Comparison of ENCODE assay signal across 15 cellular contexts in the genomic region with DNA sequence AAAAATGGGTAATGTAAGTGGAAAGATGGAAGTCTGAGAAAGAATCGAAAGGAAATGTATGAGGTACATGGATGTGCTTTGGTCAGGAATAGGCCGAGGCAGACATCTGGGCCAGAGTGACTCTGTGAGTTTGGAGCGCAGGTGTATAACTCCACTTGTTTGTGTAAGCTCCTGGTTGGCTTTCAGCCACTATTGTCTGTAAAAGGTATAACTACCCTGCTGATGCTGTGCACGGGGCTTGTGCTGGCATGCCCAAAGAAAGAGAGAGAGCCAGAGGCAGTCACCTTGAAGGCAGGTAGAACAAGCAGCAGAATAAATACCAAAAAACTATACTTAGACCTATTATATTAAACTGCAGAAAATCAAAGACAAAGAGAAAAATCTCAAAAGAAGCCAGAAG. TPM values are rescaled to one million over a fixed set of nuclear protein-coding genes. Genes with fewer than 3 reads are reported as not detected.
DNase-seq lines count a peak whose midpoint lies in the region; ATAC-seq and TF ChIP-seq lines count a peak whose summit lies in the region.
"Had no signal": no experiment of that assay in that cellular context is flagged by ENCODE, and none has a peak within 500 bp of the region (broad histone marks: within the 10 kb centered on the region; RNA-seq: fewer than 3 reads in every experiment).

No MANE protein-coding gene starts in this region.

- H3K9me1 ChIP-seq in IMR-90 (ENCODE audit: insufficient read depth, low read length), result no peaks in the 10 kb centered on the region

- peak overlapping the region; percentile 32 for H2AFZ ChIP-seq in IMR-90 (replicated peaks; ENCODE audit: low read length, poor library complexity)

- no peak overlapping the region for H3K4me2 ChIP-seq in IMR-90 (ENCODE audit: low read depth, low read length)
- H3K4me2 ChIP-seq: BLaER1 treated with 17β-estradiol and CSF1 and Interleukin-3, amounts not matched to agents 10 nM and 100 nM had no signal

- no peak overlapping the region for H3K23ac ChIP-seq in IMR-90 (ENCODE audit: low read depth, low read length)

- no TSS peak for BruUV-seq in IMR-90 (replicated peaks; lab: Mats Ljungman, UMichigan)

- H3K27ac ChIP-seq in IMR-90 (ENCODE audit: insufficient read depth, low read length), result no peak overlapping the region
- no peak overlapping the region for H3K27ac ChIP-seq in gastrocnemius medialis
- H3K27ac ChIP-seq: BLaER1 treated with 17β-estradiol and CSF1 and Interleukin-3, amounts not matched to agents 10 nM and 100 nM; RWPE1; SJSA1 had no signal

- H3K14ac ChIP-seq in IMR-90 (replicated peaks; ENCODE audit: low read depth, low read length), result no peak overlapping the region

- in situ Hi-C loops in IMR-90 (cut with MboI; ENCODE audit: low sequenced_read_pairs), result no loop called here
- in situ Hi-C loops in gastrocnemius medialis (cut with MboI; ENCODE audit: low sequenced_read_pairs in 4 of 4), result no loop called here
- in situ Hi-C loops in G401 (cut with HindIII; ENCODE audit: low sequenced_read_pairs), result no loop called here

- WGBS in IMR-90 (ENCODE audit: extremely low coverage in 2 of 2, insufficient read length in 1 of 2), 2 experiments, result 82 to 100% methylated on average over 1 to 2 of the region's 4 CpGs

- no peaks in the 10 kb centered on the region for H3K9me3 ChIP-seq in IMR-90 (ENCODE audit: control insufficient read depth, insufficient read depth, low read length)
- no peaks in the 10 kb centered on the region for H3K9me3 ChIP-seq in gastrocnemius medialis
- H3K9me3 ChIP-seq: SJSA1 had no signal

- H3K27me3 ChIP-seq in IMR-90 (ENCODE audit: control insufficient read depth, insufficient read depth, low read length) (peaks cover 7% of the 10 kb centered on the region), gastrocnemius medialis (no peaks in the 10 kb centered on the region)
- H3K27me3 ChIP-seq: BLaER1 treated with 17β-estradiol and CSF1 and Interleukin-3, amounts not matched to agents 10 nM and 100 nM had no signal

- H3K18ac ChIP-seq in IMR-90 (ENCODE audit: low read depth, low read length), result no peak overlapping the region

- intact Hi-C loops in IMR-90 (cut with micrococcal nuclease) (no loop called here), gastrocnemius medialis (cut with DNase I; ENCODE audit: low total_unique reads) (no loop called here)

- ATAC-seq in IMR-90 (ENCODE audit: low read depth) (no peak), esophagus mucosa (peak; percentile 82), HG03045 (IDR thresholded peaks at IDR 0.05; ENCODE audit: unreplicated experiment) (no peak), gastrocnemius medialis (no peak)
- ATAC-seq: K562 had no signal

- no peaks in the 10 kb centered on the region for H4K20me1 ChIP-seq in IMR-90 (ENCODE audit: insufficient read depth, low read length)
- H4K20me1 ChIP-seq: BLaER1 treated with 17β-estradiol and CSF1 and Interleukin-3, amounts not matched to agents 10 nM and 100 nM had no signal

- H2BK5ac ChIP-seq in IMR-90 (ENCODE audit: low read depth, low read length, poor library complexity, severe bottlenecking), result no peak overlapping the region

- no peak for TF ChIP-seq POLR2A in IMR-90 (IDR thresholded peaks at IDR 0.05; ENCODE audit: low read depth, low read length)
- TF ChIP-seq POLR2A in gastrocnemius medialis (IDR thresholded peaks at IDR 0.05), result no peak

- no peaks in the 10 kb centered on the region for H3K4me1 ChIP-seq in IMR-90 (ENCODE audit: control insufficient read depth, insufficient read depth, low read length)
- H3K4me1 ChIP-seq in gastrocnemius medialis, result no peaks in the 10 kb centered on the region
- H3K4me1 ChIP-seq: BLaER1 treated with 17β-estradiol and CSF1 and Interleukin-3, amounts not matched to agents 10 nM and 100 nM; SJSA1 had no signal

- dilution Hi-C loops in IMR-90 (cut with HindIII; ENCODE audit: low sequenced_read_pairs, unreplicated experiment), result no loop called here

- H2BK15ac ChIP-seq in IMR-90 (ENCODE audit: low read depth, low read length), result no peak overlapping the region

- no peak overlapping the region for H2BK20ac ChIP-seq in IMR-90 (ENCODE audit: low read depth, low read length)

- H3K36me3 ChIP-seq in IMR-90 (ENCODE audit: control insufficient read depth, insufficient read depth, low read length) (no peaks in the 10 kb centered on the region), gastrocnemius medialis (no peaks in the 10 kb centered on the region)
- H3K36me3 ChIP-seq: BLaER1 treated with 17β-estradiol and CSF1 and Interleukin-3, amounts not matched to agents 10 nM and 100 nM; SJSA1 had no signal

- H2BK120ac ChIP-seq in IMR-90 (ENCODE audit: low read depth, low read length), result no peak overlapping the region

- H3K9ac ChIP-seq in IMR-90 (ENCODE audit: low read depth, low read length), result no peak overlapping the region
- H3K9ac ChIP-seq: BLaER1 treated with 17β-estradiol and CSF1 and Interleukin-3, amounts not matched to agents 10 nM and 100 nM had no signal

- H4K8ac ChIP-seq in IMR-90 (ENCODE audit: low read depth in 2 of 2, low read length in 2 of 2), result no peak overlapping the region

- no peak overlapping the region for H4K91ac ChIP-seq in IMR-90 (ENCODE audit: insufficient read depth, low read depth, low read length)

- H3K4me3 ChIP-seq in IMR-90 (ENCODE audit: insufficient read depth, low read depth, low read length), result no peak overlapping the region
- H3K4me3 ChIP-seq in gastrocnemius medialis, result no peak overlapping the region
- H3K4me3 ChIP-seq: BLaER1 treated with 17β-estradiol and CSF1 and Interleukin-3, amounts not matched to agents 10 nM and 100 nM; K562; SJSA1 had no signal

- no peak overlapping the region for H2AK9ac ChIP-seq in IMR-90 (replicated peaks; ENCODE audit: low read depth, low read length, poor library complexity)

- H2AK5ac ChIP-seq in IMR-90 (ENCODE audit: low read depth, low read length), result no peak overlapping the region

- no peaks in the 10 kb centered on the region for H3K79me1 ChIP-seq in IMR-90 (ENCODE audit: low read depth in 1 of 2, low read length in 2 of 2)

- TF ChIP-seq RAD21 in IMR-90 (IDR thresholded peaks at IDR 0.05; ENCODE audit: low read length), result no peak

- H3K56ac ChIP-seq in IMR-90 (ENCODE audit: extremely low read depth, insufficient read depth, low read length), result no peak overlapping the region

- DNase-seq in DMS53 (lab: John Stamatoyannopoulos, UW) (peak; percentile 79), IMR-90 (no peak), NCI-H69 (lab: John Stamatoyannopoulos, UW) (peak; percentile 40), gastrocnemius medialis (no peak), G401 (ENCODE audit: low spot score) (no peak)
- DNase-seq: NCI-H2227 treated with DMSO at 0.1 percent for 48 hours; NK-92 treated with Interleukin-12 subunit alpha and Interleukin-12 subunit beta, amount 100 ng/mL, for 24 hours; OCI-M1; SW 1271 had no signal

- H3K4ac ChIP-seq in IMR-90 (ENCODE audit: low read depth, low read length), result no peak overlapping the region

- CTCF ChIA-PET in IMR-90 (lab: Yijun Ruan, JAX), result no interaction called here

- POLR2A ChIA-PET in IMR-90 (lab: Charles Lee; ENCODE audit: unreplicated experiment), result no interaction called here

- TF ChIP-seq CTCF in IMR-90 (conservative IDR thresholded peaks at IDR 0.05; ENCODE audit: low read depth, low read length), result no peak
- no peak for TF ChIP-seq CTCF in gastrocnemius medialis (IDR thresholded peaks at IDR 0.05 in 4 of 5, conservative IDR thresholded peaks at IDR 0.05 in 1 of 5)

- no peak overlapping the region for H4K5ac ChIP-seq in IMR-90 (ENCODE audit: low read depth, low read length)

TF ChIP-seq in IMR-90, 13 proteins besides CTCF, POLR2A, EP300 and RAD21:
- TF ChIP-seq BHLHE40 (IDR thresholded peaks at IDR 0.05; ENCODE audit: low read depth, low read length) (no peak), SMC3 (IDR thresholded peaks at IDR 0.05; ENCODE audit: low read depth, low read length) (no peak), FOS (IDR thresholded peaks at IDR 0.05; ENCODE audit: low read depth, low read length) (no peak), MAZ (IDR thresholded peaks at IDR 0.05; ENCODE audit: borderline replicate concordance, low read depth, low read length) (no peak), CEBPB (IDR thresholded peaks at IDR 0.05; ENCODE audit: low read depth, low read length) (no peak), NFE2L2 (IDR thresholded peaks at IDR 0.05; ENCODE audit: low read depth, low read length) (no peak), RFX5 (IDR thresholded peaks at IDR 0.05; ENCODE audit: low read depth, low read length) (no peak), MXI1 (IDR thresholded peaks at IDR 0.05; ENCODE audit: borderline replicate concordance, low read depth, low read length) (no peak), CHD1 (IDR thresholded peaks at IDR 0.05; ENCODE audit: low read depth, low read length) (no peak), MAFK (IDR thresholded peaks at IDR 0.05; ENCODE audit: low read depth, low read length) (no peak), RCOR1 (IDR thresholded peaks at IDR 0.05; ENCODE audit: insufficient replicate concordance, low read length) (no peak)
- TF ChIP-seq, protein P1, sequence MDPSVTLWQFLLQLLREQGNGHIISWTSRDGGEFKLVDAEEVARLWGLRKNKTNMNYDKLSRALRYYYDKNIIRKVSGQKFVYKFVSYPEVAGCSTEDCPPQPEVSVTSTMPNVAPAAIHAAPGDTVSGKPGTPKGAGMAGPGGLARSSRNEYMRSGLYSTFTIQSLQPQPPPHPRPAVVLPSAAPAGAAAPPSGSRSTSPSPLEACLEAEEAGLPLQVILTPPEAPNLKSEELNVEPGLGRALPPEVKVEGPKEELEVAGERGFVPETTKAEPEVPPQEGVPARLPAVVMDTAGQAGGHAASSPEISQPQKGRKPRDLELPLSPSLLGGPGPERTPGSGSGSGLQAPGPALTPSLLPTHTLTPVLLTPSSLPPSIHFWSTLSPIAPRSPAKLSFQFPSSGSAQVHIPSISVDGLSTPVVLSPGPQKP (IDR thresholded peaks at IDR 0.05; ENCODE audit: borderline replicate concordance, low read depth, low read length), result no peak
- TF ChIP-seq, protein P2, sequence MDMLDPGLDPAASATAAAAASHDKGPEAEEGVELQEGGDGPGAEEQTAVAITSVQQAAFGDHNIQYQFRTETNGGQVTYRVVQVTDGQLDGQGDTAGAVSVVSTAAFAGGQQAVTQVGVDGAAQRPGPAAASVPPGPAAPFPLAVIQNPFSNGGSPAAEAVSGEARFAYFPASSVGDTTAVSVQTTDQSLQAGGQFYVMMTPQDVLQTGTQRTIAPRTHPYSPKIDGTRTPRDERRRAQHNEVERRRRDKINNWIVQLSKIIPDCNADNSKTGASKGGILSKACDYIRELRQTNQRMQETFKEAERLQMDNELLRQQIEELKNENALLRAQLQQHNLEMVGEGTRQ (IDR thresholded peaks at IDR 0.05; ENCODE audit: low read depth, low read length), result no peak
TF ChIP-seq in IMR-90: peak in this region for 0.

RNA-seq across cellular contexts. Expression of a gene that starts 32.7 kb away (rescaled TPM):
- total RNA-seq in IMR-90 (2012; rRNA removed) (0.18 and 0.28 TPM in 2 replicates), esophagus mucosa (1.0 TPM), gastrocnemius medialis (under 1 TPM in 1 of 4 donors, not detected in 3; 0.85 TPM)
- 0.05 and 0.06 TPM in 2 replicates for polyA plus RNA-seq in IMR-90 (2012; rRNA removed)
- 0.04 and 0.05 TPM in 2 replicates for polyA plus RNA-seq in IMR-90 (2012; cell fraction: cytosol; rRNA removed)
- 0.21 TPM in 1 of 2 replicates, not detected in the other for polyA plus RNA-seq in IMR-90 (2012; cell fraction: nucleus; rRNA removed; ENCODE audit: low replicate concordance)
- total RNA-seq in G401 (2014; rRNA removed; shearing (Covaris generic)), result not detected in 2 replicates

Comparison
In these comparisons a context has a peak if more than half of its experiments do, and no peak if none do; other contexts are left out.
1. DNase-seq: peak in DMS53 (single experiment) and NCI-H69 (single experiment); none in IMR-90 (single experiment), gastrocnemius medialis (0 of 2) and G401 (single experiment).